ENCODE assay signal across 23 cellular contexts in genomic region chr11:68710445-68710844, GRCh38. TPM values are rescaled to one million over a fixed set of nuclear protein-coding genes. Genes with fewer than 3 reads are reported as not detected.
DNase-seq lines count a peak whose midpoint lies in the region; TF ChIP-seq lines count a peak whose summit lies in the region.
"Had no signal": no experiment of that assay in that cellular context is flagged by ENCODE, and none has a peak within 500 bp of the region (broad histone marks: within the 10 kb centered on the region; RNA-seq: fewer than 3 reads in every experiment).

No MANE protein-coding gene starts in this region.

- DNase-seq in H7: peak; percentile 54
- DNase-seq in mesendoderm: no peak
- DNase-seq in GOT3 (lab: John Stamatoyannopoulos, UW): no peak
- DNase-seq in type B pancreatic cell (ENCODE audit: extremely low spot score, unreplicated experiment): no peak
- DNase-seq in NCI-H446 treated with DMSO at 0.1 percent for 48 hours (lab: John Stamatoyannopoulos, UW): no peak
- DNase-seq in activated gamma-delta T cell treated with Interleukin-2 at 50 U/mL for 16 hours: no peak
- DNase-seq: 8988T; ACHN; AML-193; BE2C; Calu3; CD4-positive, alpha-beta T cell; COR-L47; DMS53; DMS79 treated with DMSO at 0.1 percent for 48 hours; GF-D8; GM23248; H9 had no signal

- no peak overlapping the region for H3K9ac ChIP-seq in mesendoderm (ENCODE audit: low read length)
- H3K9ac ChIP-seq: BLaER1 treated with 17β-estradiol and CSF1 and Interleukin-3, amounts not matched to agents 10 nM and 100 nM; GM23248 had no signal

- H3K4me3 Mint-ChIP-seq in brain: peak overlapping the region in 4 of 5 experiments; percentile 46 to 55 (median 49)
- H3K4me3 Mint-ChIP-seq in type B pancreatic cell: no peak overlapping the region
- H3K4me3 Mint-ChIP-seq: CD14-positive monocyte; CD4-positive, alpha-beta T cell; H9 had no signal

- no CpG with 5 or more reads among the region's 11 CpGs for WGBS in mesendoderm (ENCODE audit: extremely low coverage, insufficient coverage, low lambda C conversion rate)

- H4K5ac ChIP-seq in mesendoderm (ENCODE audit: low read length): no peak overlapping the region

- H2AK5ac ChIP-seq in mesendoderm (ENCODE audit: low read length): no peak overlapping the region

- H4K8ac ChIP-seq in mesendoderm (ENCODE audit: low read depth, low read length): no peak overlapping the region

- no peaks in the 10 kb centered on the region for H3K36me3 Mint-ChIP-seq in brain
- no peaks in the 10 kb centered on the region for H3K36me3 Mint-ChIP-seq in type B pancreatic cell

- H3K4me1 ChIP-seq in mesendoderm (ENCODE audit: control insufficient read depth, low read depth, low read length): peaks cover 2% of the 10 kb centered on the region
- H3K4me1 ChIP-seq: A549 had no signal

- no peak overlapping the region for H3K4me2 ChIP-seq in mesendoderm (ENCODE audit: low read length)
- H3K4me2 ChIP-seq: A549 had no signal

- H3K18ac ChIP-seq in mesendoderm (ENCODE audit: low read length): no peak overlapping the region

- no peak overlapping the region for H3K23ac ChIP-seq in mesendoderm (ENCODE audit: low read length)

- H3K4me1 Mint-ChIP-seq in brain: peaks cover 35% of the 10 kb centered on the region
- peaks cover 19% of the 10 kb centered on the region for H3K4me1 Mint-ChIP-seq in type B pancreatic cell (ENCODE audit: unreplicated experiment)

- H3K4ac ChIP-seq in mesendoderm (ENCODE audit: low read depth, low read length): no peak overlapping the region

- peaks cover 0 to 6% (median 0%) of the 10 kb centered on the region in 5 experiments for H3K9me3 Mint-ChIP-seq in brain
- H3K9me3 Mint-ChIP-seq in type B pancreatic cell: no peaks in the 10 kb centered on the region
- H3K9me3 Mint-ChIP-seq: CD14-positive monocyte; CD4-positive, alpha-beta T cell; H9 had no signal

- H3K4me3 ChIP-seq in H7 (ENCODE audit: insufficient read depth, low read depth, low read length) (no peak overlapping the region), mesendoderm (ENCODE audit: low read length) (no peak overlapping the region)
- H3K4me3 ChIP-seq: A549; BLaER1 treated with 17β-estradiol and CSF1 and Interleukin-3, amounts not matched to agents 10 nM and 100 nM; GM23248 had no signal

- no peak overlapping the region for H2BK15ac ChIP-seq in mesendoderm (replicated peaks; ENCODE audit: low read depth)

- H2BK120ac ChIP-seq in mesendoderm (ENCODE audit: low read depth, low read length): no peak overlapping the region

- H3K27ac Mint-ChIP-seq in brain: peak overlapping the region in 2 of 5 experiments; percentile 43 to 45
- H3K27ac Mint-ChIP-seq in type B pancreatic cell: no peak overlapping the region
- H3K27ac Mint-ChIP-seq: CD14-positive monocyte; CD4-positive, alpha-beta T cell had no signal

- no peaks in the 10 kb centered on the region for H3K79me2 ChIP-seq in mesendoderm (ENCODE audit: control insufficient read depth, insufficient read depth, low read length)

- peaks cover 15% of the 10 kb centered on the region for H3K27me3 Mint-ChIP-seq in brain
- H3K27me3 Mint-ChIP-seq in type B pancreatic cell: peaks cover 15% of the 10 kb centered on the region
- H3K27me3 Mint-ChIP-seq: CD4-positive, alpha-beta T cell had no signal

- no peak overlapping the region for H2BK5ac ChIP-seq in mesendoderm (ENCODE audit: low read length)

- H3K27me3 ChIP-seq in H7 (ENCODE audit: control insufficient read depth, insufficient read depth, low read length) (no peaks in the 10 kb centered on the region), mesendoderm (ENCODE audit: insufficient read depth, low read length, poor library complexity) (no peaks in the 10 kb centered on the region)
- H3K27me3 ChIP-seq: BE2C had no signal

- no peaks in the 10 kb centered on the region for H3K79me1 ChIP-seq in mesendoderm (ENCODE audit: low read length)

- TF ChIP-seq CTCF in brain (conservative IDR thresholded peaks at IDR 0.05) (no peak), type B pancreatic cell (conservative IDR thresholded peaks at IDR 0.05) (no peak)

- H3K56ac ChIP-seq in mesendoderm (ENCODE audit: low read length): peak overlapping the region; percentile 12

- no peaks in the 10 kb centered on the region for H3K36me3 ChIP-seq in H7 (replicated peaks; ENCODE audit: control insufficient read depth, insufficient read depth, low read length)
- no peaks in the 10 kb centered on the region for H3K36me3 ChIP-seq in mesendoderm (ENCODE audit: control insufficient read depth, insufficient read depth, low read length)
- H3K36me3 ChIP-seq: BE2C; BLaER1 treated with 17β-estradiol and CSF1 and Interleukin-3, amounts not matched to agents 10 nM and 100 nM had no signal

- H3K27ac ChIP-seq in mesendoderm (ENCODE audit: low read depth, low read length): no peak overlapping the region
- H3K27ac ChIP-seq: A549; BLaER1 treated with 17β-estradiol and CSF1 and Interleukin-3, amounts not matched to agents 10 nM and 100 nM; GM23248 had no signal

RNA-seq across cellular contexts. Expression of gene GAL, which starts 26.1 kb away (rescaled TPM):
- total RNA-seq in H7 (2014; rRNA removed; shearing (Covaris generic)): 192 and 226 TPM in 2 replicates
- 0.44 TPM for polyA plus RNA-seq in brain (ENCODE audit: insufficient read depth, low read depth, low replicate concordance)
- polyA plus RNA-seq in mesendoderm (2013, experiment 1 of 2): 1,656 TPM
- 1,755 TPM for polyA plus RNA-seq in mesendoderm (2013, experiment 2 of 2)
- 3.4 and 6.2 TPM in 2 replicates for total RNA-seq in type B pancreatic cell (ENCODE audit: low replicate concordance)
- total RNA-seq: CD4-positive, alpha-beta T cell; G401 had no signal
- polyA plus RNA-seq: CD14-positive monocyte had no signal

RNA-seq across cellular contexts. Expression of gene TESMIN, which starts 40.9 kb away (rescaled TPM):
- total RNA-seq in H7 (2014; rRNA removed; shearing (Covaris generic)): 63.7 and 91.0 TPM in 2 replicates
- polyA plus RNA-seq in brain (ENCODE audit: insufficient read depth, low read depth, low replicate concordance): 12.9 TPM
- polyA plus RNA-seq in mesendoderm (2013, experiment 1 of 2): 42.7 TPM
- polyA plus RNA-seq in mesendoderm (2013, experiment 2 of 2): 43.2 TPM
- total RNA-seq in type B pancreatic cell (ENCODE audit: low replicate concordance): 6.7 and 9.7 TPM in 2 replicates
- total RNA-seq: GM23248 had no signal

Comparison
In these comparisons a context has a peak if more than half of its experiments do, and no peak if none do; other contexts are left out.
1. RNA of gene GAL, which starts 26.1 kb away (total RNA-seq): 192 to 226 TPM in H7; 3.4 to 6.2 TPM in type B pancreatic cell; every median in the first group is over 10 times any median in the second.